In genomic region chr16:81367821-81368220, GRCh38 we compare ENCODE assay signal across 2 cellular contexts.
TF ChIP-seq lines count a peak whose summit lies in the region.

No MANE protein-coding gene starts in this region.

TF ChIP-seq in liver, 16 proteins besides CTCF, POLR2A, EP300 and RAD21 (continued from another document):
- no peak for TF ChIP-seq REST (IDR thresholded peaks at IDR 0.05)

TF ChIP-seq in HepG2, 621 proteins besides CTCF, POLR2A, EP300 and RAD21 (continued from another document):
- no peak for TF ChIP-seq USF2 (IDR thresholded peaks at IDR 0.05; ENCODE audit: low read depth, low read length)
- no peak for TF ChIP-seq USF2 (CRISPR knock-in tag; IDR thresholded peaks at IDR 0.05; ENCODE audit: borderline replicate concordance)
- no peak for TF ChIP-seq ZNF740 (CRISPR knock-in tag; IDR thresholded peaks at IDR 0.05)
- no peak for TF ChIP-seq ZNF264 (CRISPR knock-in tag; IDR thresholded peaks at IDR 0.05)
- no peak for TF ChIP-seq RELA (CRISPR knock-in tag; IDR thresholded peaks at IDR 0.05)
- no peak for TF ChIP-seq ZNF101 (CRISPR knock-in tag; IDR thresholded peaks at IDR 0.05; ENCODE audit: borderline replicate concordance, low read depth)
- TF ChIP-seq TMF1 (CRISPR knock-in tag; IDR thresholded peaks at IDR 0.05; ENCODE audit: low read depth): no peak
- TF ChIP-seq RERE (CRISPR knock-in tag; IDR thresholded peaks at IDR 0.05; ENCODE audit: low read depth): no peak
- no peak for TF ChIP-seq NR2F1 (CRISPR knock-in tag; IDR thresholded peaks at IDR 0.05)
- TF ChIP-seq ZNF121 (CRISPR knock-in tag; IDR thresholded peaks at IDR 0.05): no peak
- no peak for TF ChIP-seq ZBTB3 (CRISPR knock-in tag; IDR thresholded peaks at IDR 0.05; ENCODE audit: borderline replicate concordance, low read depth)
- no peak for TF ChIP-seq DMAP1 (CRISPR knock-in tag; IDR thresholded peaks at IDR 0.05)
- TF ChIP-seq ZNF691 (CRISPR knock-in tag; IDR thresholded peaks at IDR 0.05; ENCODE audit: borderline replicate concordance, low read depth): no peak
TF ChIP-seq in HepG2: peak in this region for 0.
